22 cellular contexts compared by ENCODE assay signal in the genomic region with DNA sequence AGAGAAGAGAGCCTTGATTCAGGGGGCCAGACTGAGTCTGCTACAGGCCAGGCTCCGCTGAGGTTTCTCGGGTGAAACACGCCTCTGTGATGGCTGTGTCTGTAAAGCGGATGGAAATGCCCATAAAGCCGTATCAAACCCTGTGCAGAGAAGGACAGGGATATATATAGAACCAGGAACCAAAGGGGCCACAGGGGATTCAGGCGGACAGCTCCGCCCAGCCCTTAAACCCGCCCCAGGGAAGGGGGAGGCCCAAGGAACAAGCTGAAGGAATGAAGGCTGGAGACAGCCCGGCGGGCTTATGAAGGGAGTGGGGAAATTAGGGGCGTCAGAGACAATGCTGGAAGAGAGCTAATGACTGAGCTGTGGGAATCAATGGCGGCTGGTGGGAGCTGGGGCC. TPM values are rescaled to one million over a fixed set of nuclear protein-coding genes. Genes with fewer than 3 reads are reported as not detected.
DNase-seq lines count a peak whose midpoint lies in the region; ATAC-seq and TF ChIP-seq lines count a peak whose summit lies in the region.
"Had no signal": no experiment of that assay in that cellular context is flagged by ENCODE, and none has a peak within 500 bp of the region (broad histone marks: within the 10 kb centered on the region; RNA-seq: fewer than 3 reads in every experiment).

No MANE protein-coding gene starts in this region.

- peak overlapping the region; percentile 30 for H3K27ac Mint-ChIP-seq in Caco-2 (ENCODE audit: unreplicated experiment)
- H3K27ac Mint-ChIP-seq: activated B cell treated with CpG ODN at 0.5 μM for 24 hours; activated naive CD8-positive, alpha-beta T cell treated with anti-CD3 and anti-CD28 coated beads, Interleukin-2, amount 50 U/mL, for 24 hours; CD8-positive, alpha-beta T cell had no signal

- H3K4me3 ChIP-seq in Caco-2 (ENCODE audit: low read depth, low read length): no peak overlapping the region
- H3K4me3 ChIP-seq in heart right ventricle: peak overlapping the region in 1 of 10 donors; percentile 6
- H3K4me3 ChIP-seq: lung, ovary, uterus had no signal

- intact Hi-C loops in Caco-2 (cut with micrococcal nuclease; ENCODE audit: unreplicated experiment): no loop called here
- intact Hi-C loops in heart right ventricle (cut with DNase I): loop anchor here (2.0 to 10.0 kb wide), 8 partner anchors 36 to 64 kb away; no protein-coding TSS in a partner anchor

- TF ChIP-seq CTCF in Caco-2 (IDR thresholded peaks at IDR 0.05; ENCODE audit: insufficient read depth in 1 of 2, low read depth in 1 of 2, low read length in 1 of 2, severe bottlenecking in 1 of 2, unreplicated experiment in 1 of 2): no peak
- TF ChIP-seq CTCF in heart right ventricle (IDR thresholded peaks at IDR 0.05): no peak

- H3K27ac ChIP-seq in heart right ventricle: no peak overlapping the region
- H3K27ac ChIP-seq: ovary, uterus had no signal

- no TSS peak for BruUV-seq in Caco-2 (replicated peaks; lab: Mats Ljungman, UMichigan)

- H3K27me3 ChIP-seq in Caco-2 (replicated peaks; ENCODE audit: control insufficient read depth, insufficient read depth, low read length): no peaks in the 10 kb centered on the region
- H3K27me3 ChIP-seq in heart right ventricle: no peaks in the 10 kb centered on the region
- H3K27me3 ChIP-seq: ovary, uterus had no signal

- CTCF ChIA-PET in Caco-2 (lab: Charles Lee): interaction anchor here (0.8 to 8.1 kb wide), 7 partner anchors 15 to 138 kb away, joined by 4 to 89 read pairs (median 23); a partner anchor contains a TSS

- H3K36me3 Mint-ChIP-seq in Caco-2 (ENCODE audit: insufficient read depth, unreplicated experiment): no peaks in the 10 kb centered on the region

- H3K4me3 Mint-ChIP-seq in Caco-2 (ENCODE audit: unreplicated experiment): no peak overlapping the region
- H3K4me3 Mint-ChIP-seq: activated B cell treated with CpG ODN at 0.5 μM for 24 hours; activated naive CD8-positive, alpha-beta T cell treated with anti-CD3 and anti-CD28 coated beads, Interleukin-2, amount 50 U/mL, for 24 hours; CD8-positive, alpha-beta T cell had no signal

- H3K36me3 ChIP-seq in Caco-2 (ENCODE audit: control insufficient read depth, insufficient read depth, low read length): no peaks in the 10 kb centered on the region
- no peaks in the 10 kb centered on the region for H3K36me3 ChIP-seq in heart right ventricle
- H3K36me3 ChIP-seq: ovary, uterus had no signal

- peaks cover 44% of the 10 kb centered on the region for H3K4me1 Mint-ChIP-seq in Caco-2 (ENCODE audit: low read depth, unreplicated experiment)
- H3K4me1 Mint-ChIP-seq: activated B cell treated with CpG ODN at 0.5 μM for 24 hours had no signal

- POLR2A ChIA-PET in Caco-2 (lab: Charles Lee): interaction anchor here (0.5 kb wide), 1 partner anchor 116 kb away, joined by 3 read pairs; no protein-coding TSS in a partner anchor

- no peaks in the 10 kb centered on the region for H3K9me3 ChIP-seq in Caco-2
- H3K9me3 ChIP-seq in heart right ventricle: no peaks in the 10 kb centered on the region
- H3K9me3 ChIP-seq: ovary, uterus had no signal

- H3K4me1 ChIP-seq in Caco-2 (peaks cover 30% of the 10 kb centered on the region), heart right ventricle (peaks cover 0 to 15% (median 14%) of the 10 kb centered on the region in 9 donors)
- H3K4me1 ChIP-seq: uterus had no signal

- 40 to 45% methylated on average over 12 of the region's 12 CpGs for WGBS in heart right ventricle, 2 donors

- ATAC-seq in heart right ventricle (peak; percentile 60 to 97 (median 80)), HG03432 (IDR thresholded peaks at IDR 0.05; ENCODE audit: unreplicated experiment) (no peak), HG03097 (IDR thresholded peaks at IDR 0.05; ENCODE audit: low FRiP score, unreplicated experiment) (no peak), HG02970 (IDR thresholded peaks at IDR 0.05; ENCODE audit: low FRiP score, unreplicated experiment) (no peak)
- ATAC-seq: activated naive CD8-positive, alpha-beta T cell treated with anti-CD3 and anti-CD28 coated beads, Interleukin-2, amount 50 U/mL, for 24 hours; CD8-positive, alpha-beta T cell; esophagus mucosa had no signal

- H3K9me3 Mint-ChIP-seq in Caco-2 (ENCODE audit: unreplicated experiment): no peaks in the 10 kb centered on the region
- H3K9me3 Mint-ChIP-seq: activated B cell treated with CpG ODN at 0.5 μM for 24 hours; activated naive CD8-positive, alpha-beta T cell treated with anti-CD3 and anti-CD28 coated beads, Interleukin-2, amount 50 U/mL, for 24 hours; CD8-positive, alpha-beta T cell had no signal

- no peaks in the 10 kb centered on the region for H3K27me3 Mint-ChIP-seq in Caco-2 (ENCODE audit: insufficient read depth, unreplicated experiment)
- H3K27me3 Mint-ChIP-seq: activated B cell treated with CpG ODN at 0.5 μM for 24 hours; activated naive CD8-positive, alpha-beta T cell treated with anti-CD3 and anti-CD28 coated beads, Interleukin-2, amount 50 U/mL, for 24 hours had no signal

- DNase-seq in Caco-2 (no peak), NOMO-1 treated with DMSO at 0.1 percent for 48 hours (lab: John Stamatoyannopoulos, UW; ENCODE audit: unreplicated experiment) (peak; percentile 67), heart right ventricle (peak; percentile 30 to 41)
- DNase-seq: ACHN; activated B cell treated with CpG ODN at 0.5 μM for 24 hours; activated naive CD8-positive, alpha-beta T cell treated with anti-CD3 and anti-CD28 coated beads, Interleukin-2, amount 50 U/mL, for 24 hours; CD8-positive, alpha-beta T cell; DMS79; H7; Karpas-422; NCI-H1417; ovary; RPMI8226; stimulated activated CD4-positive, alpha-beta T cell treated with anti-CD3 and anti-CD28 coated beads, Interleukin-4, amount 100 ng/mL, for 1 hour; uterus had no signal

RNA-seq across cellular contexts. Expression of a gene that starts 42.1 kb away (rescaled TPM):
- 28.5 and 29.6 TPM in 2 replicates for total RNA-seq in Caco-2 (2022)
- 10 to 100 TPM in 1 of 10 donors, 1 to 10 TPM in 9; 4.7 to 12.0 (median 7.1) TPM for total RNA-seq in heart right ventricle
- 1 to 10 TPM; 3.8 to 9.6 TPM for polyA plus RNA-seq in heart right ventricle

RNA-seq across cellular contexts. Expression of a gene that starts 51.3 kb away (rescaled TPM):
- total RNA-seq in Caco-2 (2022) (6.5 and 7.1 TPM in 2 replicates), heart right ventricle (1 to 10 TPM in 2 of 10 donors, under 1 TPM in 8; 0.30 to 2.1 (median 0.47) TPM)
- polyA plus RNA-seq in heart right ventricle: 1 to 10 TPM in 1 of 2 donors, under 1 TPM in 1; 0.28 to 1.8 TPM
- total RNA-seq: H7 had no signal

RNA-seq across cellular contexts. Expression of a gene that starts 57.8 kb away (rescaled TPM):
- total RNA-seq in Caco-2 (2022) (19.0 and 22.6 TPM in 2 replicates), heart right ventricle (under 1 TPM in 1 of 10 donors, not detected in 9; 0.16 TPM)
- under 1 TPM in 1 of 2 donors, not detected in 1; 0.03 TPM for polyA plus RNA-seq in heart right ventricle
- total RNA-seq: activated B cell treated with CpG ODN at 0.5 μM for 24 hours; activated CD8-positive, alpha-beta memory T cell treated with anti-CD3 and anti-CD28 coated beads for 36 hours; CD8-positive, alpha-beta T cell; skeletal muscle tissue had no signal

RNA-seq across cellular contexts. Expression of a gene that starts 58.2 kb away (rescaled TPM):
- total RNA-seq in Caco-2 (2022) (59.3 and 62.9 TPM in 2 replicates), heart right ventricle (10 to 100 TPM; 52.5 to 80.6 (median 63.6) TPM)
- polyA plus RNA-seq in heart right ventricle: 10 to 100 TPM; 35.5 to 84.7 TPM

RNA-seq across cellular contexts. Expression of a gene that starts 59.6 kb away (rescaled TPM):
- total RNA-seq in Caco-2 (2022) (59.5 and 62.0 TPM in 2 replicates), heart right ventricle (10 to 100 TPM; 24.1 to 47.3 (median 30.6) TPM)
- 10 to 100 TPM; 11.3 to 39.0 TPM for polyA plus RNA-seq in heart right ventricle

Comparison
In these comparisons a context has a peak if more than half of its experiments do, and no peak if none do; other contexts are left out.
1. DNase-seq: peak in NOMO-1 treated with DMSO at 0.1 percent for 48 hours (single experiment) and heart right ventricle (2 of 2); none in Caco-2 (0 of 2).
2. ATAC-seq: peak in heart right ventricle (8 of 8); none in HG03432 (single experiment), HG03097 (single experiment) and HG02970 (single experiment).
3. RNA of a gene that starts 57.8 kb away (total RNA-seq): 19.0 to 22.6 TPM in Caco-2; 0.16 TPM in heart right ventricle; every median in the first group is over 10 times any median in the second.